ENCODE assay signal across 8 cellular contexts in the genomic region with DNA sequence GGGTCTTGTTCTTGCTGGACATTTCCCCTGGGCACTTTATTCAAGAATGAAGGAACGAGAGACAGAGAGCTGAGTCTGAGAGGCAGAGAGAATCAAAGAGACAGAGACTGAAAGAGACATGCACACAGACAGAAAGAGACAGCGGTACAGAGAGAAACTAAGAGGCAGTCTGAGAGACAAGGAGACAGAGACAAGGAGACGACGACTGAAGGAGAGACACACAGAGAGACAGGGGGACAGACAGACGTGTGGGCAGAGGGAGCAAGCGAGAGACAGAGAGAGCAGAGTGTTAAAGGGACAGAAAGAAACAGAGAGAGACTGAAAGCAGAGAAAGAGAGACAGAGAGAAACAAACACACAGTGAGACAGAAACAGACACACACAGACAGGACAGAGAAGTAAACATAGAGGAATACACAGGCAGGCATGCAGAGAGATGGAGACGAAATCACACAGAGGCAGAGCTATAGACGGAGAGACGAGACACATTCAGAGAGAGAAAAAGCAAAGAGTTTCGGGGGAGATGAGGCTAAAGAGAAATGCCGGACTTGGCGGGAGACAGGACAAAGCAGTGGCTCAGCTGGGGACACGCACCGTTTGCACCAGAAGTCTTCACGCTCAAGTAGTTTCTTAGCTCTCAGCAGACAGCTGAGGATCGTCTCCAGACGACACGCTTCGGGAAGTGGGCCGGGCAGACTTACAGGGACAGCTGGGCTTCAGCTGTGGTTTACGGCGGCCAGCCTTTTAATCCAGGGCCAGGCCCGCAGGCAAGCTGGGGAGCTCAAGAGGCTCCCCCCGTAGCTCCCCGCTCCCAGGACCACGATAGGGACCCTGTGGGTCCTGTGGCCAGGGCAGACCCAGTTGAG. TPM values are rescaled to one million over a fixed set of nuclear protein-coding genes. Genes with fewer than 3 reads are reported as not detected.
DNase-seq lines count a peak whose midpoint lies in the region; ATAC-seq, FAIRE-seq and TF ChIP-seq lines count a peak whose summit lies in the region.

No MANE protein-coding gene starts in this region.

- H2AFZ ChIP-seq in K562 (ENCODE audit: low read depth, low read length): peak overlapping the region; percentile 61; the same call in 1 of the 2 replicates

- no peaks in the 10 kb centered on the region for H3K36me3 ChIP-seq in HUES6 (ENCODE audit: control insufficient read depth, insufficient read depth, low read length)
- H3K36me3 ChIP-seq in K562 (ENCODE audit: control insufficient read depth, insufficient read depth, low read length): no peaks in the 10 kb centered on the region

- no peak for TF ChIP-seq RAD21 in K562 (CRISPR knock-in tag; conservative IDR thresholded peaks at IDR 0.05 in 1 of 2, IDR thresholded peaks at IDR 0.05 in 1 of 2)

- TF ChIP-seq CTCF in K562 (IDR thresholded peaks at IDR 0.05 in 2 of 3, conservative IDR thresholded peaks at IDR 0.05 in 1 of 3; ENCODE audit: insufficient read depth in 2 of 3, low read depth in 1 of 3, low read length in 3 of 3): no peak
- no peak for TF ChIP-seq CTCF in RWPE1 (conservative IDR thresholded peaks at IDR 0.05; ENCODE audit: low read depth)

- TF ChIP-seq EP300 in K562 (IDR thresholded peaks at IDR 0.05; ENCODE audit: low read length): no peak

- peak; percentile 31; the same call in 2 of the 3 replicates for ATAC-seq in K562
- no peak for ATAC-seq in GM19397 (IDR thresholded peaks at IDR 0.05; ENCODE audit: unreplicated experiment)

- H3K79me2 ChIP-seq in K562 (ENCODE audit: control insufficient read depth, insufficient read depth, low read length): no peaks in the 10 kb centered on the region

- intact Hi-C loops in K562 (cut with micrococcal nuclease): no loop called here

- in situ Hi-C loops in K562 (cut with MboI): no loop called here

- POLR2A ChIA-PET in K562 (lab: Yijun Ruan, JAX) (interaction anchor here (0.6 to 1.2 kb wide), 2 partner anchors 9 to 194 kb away, joined by 3 to 8 read pairs; no protein-coding TSS in a partner anchor), RWPE1 (lab: Yijun Ruan, JAX; ENCODE audit: low non-redundant PET) (no interaction called here)

- BruUV-seq in K562 (replicated peaks; lab: Mats Ljungman, UMichigan): no TSS peak

- TF ChIP-seq POLR2A in K562 (conservative IDR thresholded peaks at IDR 0.05): no peak

- no peak overlapping the region for H3K27ac ChIP-seq in HUES6 (ENCODE audit: low read depth, low read length)
- no peak overlapping the region for H3K27ac ChIP-seq in K562 (ENCODE audit: extremely low read depth, low read depth, low read length)
- H3K27ac ChIP-seq in temporal lobe (ENCODE audit: low read depth, low read length): peak overlapping the region; percentile 72
- no peak overlapping the region for H3K27ac ChIP-seq in RWPE1

- peak overlapping the region; percentile 2; the same call in 1 of the 2 replicates for H3K4me2 ChIP-seq in K562 (ENCODE audit: insufficient read depth, low read length)

- FAIRE-seq in K562 (lab: Jason Lieb, UNC): peak; percentile 40

- DNase-seq in K562 (ENCODE audit: extremely low read depth in 1 of 4, low spot score in 3 of 4): no peak
- DNase-seq in kidney tubule cell (ENCODE audit: low spot score): peak; percentile 66
- no peak for DNase-seq in DMS153 (lab: John Stamatoyannopoulos, UW)
- DNase-seq in RWPE1 (ENCODE audit: low spot score): no peak
- no peak for DNase-seq in NOMO-1 treated with DMSO at 0.1 percent for 48 hours (lab: John Stamatoyannopoulos, UW; ENCODE audit: unreplicated experiment)

- H3K9ac ChIP-seq in HUES6 (ENCODE audit: low read length) (peak overlapping the region; percentile 21), K562 (ENCODE audit: insufficient read depth in 1 of 2, low read depth in 2 of 2, low read length in 2 of 2) (no peak overlapping the region)

- H3K4me3 ChIP-seq in HUES6 (ENCODE audit: low read depth, low read length) (no peak overlapping the region), K562 (no peak overlapping the region)

- 39% methylated on average over 25 of the region's 26 CpGs for WGBS in K562 (ENCODE audit: insufficient coverage, low coverage, missing lambda C conversion rate)

- no peaks in the 10 kb centered on the region for H3K27me3 ChIP-seq in HUES6 (ENCODE audit: control insufficient read depth, insufficient read depth, low read length)
- peaks cover 2 to 11% of the 10 kb centered on the region in 2 experiments; a peak in 2 of 5 replicates for H3K27me3 ChIP-seq in K562 (ENCODE audit: control insufficient read depth in 2 of 2, insufficient read depth in 2 of 2, low read length in 2 of 2)

- H3K9me3 ChIP-seq in HUES6 (ENCODE audit: control insufficient read depth, insufficient read depth, low read depth, low read length) (peaks cover 11% of the 10 kb centered on the region), K562 (replicated peaks; ENCODE audit: control insufficient read depth, insufficient read depth, low read depth, low read length) (no peaks in the 10 kb centered on the region)

- CTCF ChIA-PET in K562 (lab: Yijun Ruan, JAX; ENCODE audit: low intra/inter-chr PET ratio) (interaction anchor here (0.5 kb wide), 1 partner anchor 21 kb away, joined by 3 read pairs; no protein-coding TSS in a partner anchor), RWPE1 (lab: Yijun Ruan, JAX) (interaction anchor here (0.6 to 0.8 kb wide), 3 partner anchors 17 to 100 kb away, joined by 3 read pairs; no protein-coding TSS in a partner anchor)

- H3K9me1 ChIP-seq in K562 (ENCODE audit: control insufficient read depth, insufficient read depth, low read length): no peaks in the 10 kb centered on the region

- H4K20me1 ChIP-seq in K562 (replicated peaks; ENCODE audit: control insufficient read depth, insufficient read depth, low read length): no peaks in the 10 kb centered on the region

- H3K4me1 ChIP-seq in HUES6 (ENCODE audit: control insufficient read depth, insufficient read depth, low read length) (peaks cover 23% of the 10 kb centered on the region; the same call in 1 of the 2 replicates), K562 (replicated peaks in 1 of 2; ENCODE audit: control insufficient read depth in 2 of 2, insufficient read depth in 2 of 2, low read length in 2 of 2) (peaks cover 0 to 10% of the 10 kb centered on the region in 2 experiments; a peak in 2 of 5 replicates)

TF ChIP-seq in K562, 482 proteins besides CTCF, POLR2A, EP300 and RAD21 (continues in another document):
- TF ChIP-seq, protein P1, sequence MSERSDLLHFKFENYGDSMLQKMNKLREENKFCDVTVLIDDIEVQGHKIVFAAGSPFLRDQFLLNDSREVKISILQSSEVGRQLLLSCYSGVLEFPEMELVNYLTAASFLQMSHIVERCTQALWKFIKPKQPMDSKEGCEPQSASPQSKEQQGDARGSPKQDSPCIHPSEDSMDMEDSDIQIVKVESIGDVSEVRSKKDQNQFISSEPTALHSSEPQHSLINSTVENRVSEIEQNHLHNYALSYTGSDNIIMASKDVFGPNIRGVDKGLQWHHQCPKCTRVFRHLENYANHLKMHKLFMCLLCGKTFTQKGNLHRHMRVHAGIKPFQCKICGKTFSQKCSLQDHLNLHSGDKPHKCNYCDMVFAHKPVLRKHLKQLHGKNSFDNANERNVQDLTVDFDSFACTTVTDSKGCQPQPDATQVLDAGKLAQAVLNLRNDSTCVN (CRISPR knock-in tag; IDR thresholded peaks at IDR 0.05): peak; percentile 65; the same call in 1 of the 2 replicates
- TF ChIP-seq ADNP (tag; IDR thresholded peaks at IDR 0.05) (no peak), TBL1XR1 (IDR thresholded peaks at IDR 0.05; ENCODE audit: low read length in 2 of 2) (no peak), OTX1 (CRISPR knock-in tag; IDR thresholded peaks at IDR 0.05) (0 out of 2 replicates have a peak, but pooled peaks have one; percentile 19)
- TF ChIP-seq, protein P2, sequence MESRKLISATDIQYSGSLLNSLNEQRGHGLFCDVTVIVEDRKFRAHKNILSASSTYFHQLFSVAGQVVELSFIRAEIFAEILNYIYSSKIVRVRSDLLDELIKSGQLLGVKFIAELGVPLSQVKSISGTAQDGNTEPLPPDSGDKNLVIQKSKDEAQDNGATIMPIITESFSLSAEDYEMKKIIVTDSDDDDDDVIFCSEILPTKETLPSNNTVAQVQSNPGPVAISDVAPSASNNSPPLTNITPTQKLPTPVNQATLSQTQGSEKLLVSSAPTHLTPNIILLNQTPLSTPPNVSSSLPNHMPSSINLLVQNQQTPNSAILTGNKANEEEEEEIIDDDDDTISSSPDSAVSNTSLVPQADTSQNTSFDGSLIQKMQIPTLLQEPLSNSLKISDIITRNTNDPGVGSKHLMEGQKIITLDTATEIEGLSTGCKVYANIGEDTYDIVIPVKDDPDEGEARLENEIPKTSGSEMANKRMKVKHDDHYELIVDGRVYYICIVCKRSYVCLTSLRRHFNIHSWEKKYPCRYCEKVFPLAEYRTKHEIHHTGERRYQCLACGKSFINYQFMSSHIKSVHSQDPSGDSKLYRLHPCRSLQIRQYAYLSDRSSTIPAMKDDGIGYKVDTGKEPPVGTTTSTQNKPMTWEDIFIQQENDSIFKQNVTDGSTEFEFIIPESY (CRISPR knock-in tag; IDR thresholded peaks at IDR 0.05): peak; percentile 44

RNA-seq across cellular contexts. Expression of a gene that starts 56.0 kb away (rescaled TPM):
- total RNA-seq in K562 (2011; cell fraction: chromatin; rRNA removed; ENCODE audit: low replicate concordance): 141 and 293 TPM in 2 replicates
- total RNA-seq in K562 (2011; cell fraction: nucleolus; rRNA removed): 38.2 and 46.8 TPM in 2 replicates
- total RNA-seq in K562 (2011; cell fraction: nucleoplasm; rRNA removed): 84.2 and 109 TPM in 2 replicates
- 36.3 and 39.4 TPM in 2 replicates for total RNA-seq in K562 (2014; rRNA removed)
- 49.1 and 55.6 TPM in 2 replicates for total RNA-seq in K562 (2014; rRNA removed; fragmentation: Illumina TruSeq; extraction: Trizol)
- total RNA-seq in K562 (2015; rRNA removed; fragmentation: Illumina TruSeq; extraction: Trizol): 43.5 and 48.4 TPM in 2 replicates
- 55.7 and 57.5 TPM in 2 replicates for total RNA-seq in K562 (2021)
- polyA plus RNA-seq in K562 (2011; rRNA removed): 38.9 and 43.6 TPM in 2 replicates
- polyA plus RNA-seq in K562 (2011; cell fraction: cytosol; rRNA removed): 8.7 and 13.6 TPM in 2 replicates
- 49.2 and 58.1 TPM in 2 replicates for polyA plus RNA-seq in K562 (2011; cell fraction: nucleus; rRNA removed)
- polyA plus RNA-seq in K562 (2012): 35.9 and 42.5 TPM in 2 replicates
- 51.4 and 63.5 TPM in 2 replicates for polyA plus RNA-seq in K562 (2014; fragmentation: Illumina TruSeq; extraction: Trizol)
- polyA plus RNA-seq in K562 (2014; fragmentation: Nextera tagmentation; extraction: Ambion mirVana): 10 to 100 TPM in 1 of 2 experiments, 1 to 10 TPM in 1; 9.4 to 13.4 TPM
- 30.8 and 31.0 TPM in 2 replicates for polyA plus RNA-seq in K562 (2014; rRNA removed)
- 66.5 and 99.3 TPM in 2 replicates for polyA minus RNA-seq in K562 (2011; rRNA and poly(A)+ RNA removed)
- 19.7 and 21.1 TPM in 2 replicates for polyA minus RNA-seq in K562 (2011; cell fraction: cytosol; rRNA and poly(A)+ RNA removed)
- 61.9 and 105 TPM in 2 replicates for polyA minus RNA-seq in K562 (2011; cell fraction: nucleus; rRNA and poly(A)+ RNA removed)
- 60.5 TPM for total RNA-seq in temporal lobe
